8 cellular contexts compared by ENCODE assay signal in the genomic region with DNA sequence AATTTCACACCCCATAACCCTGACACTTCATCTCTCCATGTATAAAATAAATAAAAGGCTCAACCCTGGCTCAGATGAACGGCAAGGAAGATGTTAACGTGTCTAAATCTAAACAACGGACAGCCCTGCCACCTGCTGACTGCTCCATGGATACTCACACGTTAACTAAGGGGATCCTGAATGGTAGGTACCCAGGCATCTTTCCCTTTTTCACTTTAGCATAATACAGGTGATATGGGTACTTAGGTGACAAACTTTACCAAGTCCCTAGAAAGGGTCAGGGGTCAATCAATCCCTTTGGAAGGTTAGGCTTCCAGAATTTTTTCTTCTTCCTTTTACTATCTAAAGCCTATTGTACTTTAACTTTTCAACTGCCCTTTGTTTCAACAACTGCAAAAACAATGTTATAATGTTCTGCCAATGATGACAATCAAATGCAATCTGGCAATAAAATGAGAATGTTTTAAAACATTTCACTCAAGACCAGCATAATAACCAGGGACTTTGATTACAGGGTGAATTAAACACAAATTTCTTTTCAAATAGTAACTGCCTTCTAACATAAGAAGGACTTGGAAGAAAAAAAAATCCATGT. TPM values are rescaled to one million over a fixed set of nuclear protein-coding genes. Genes with fewer than 3 reads are reported as not detected.
DNase-seq lines count a peak whose midpoint lies in the region; ATAC-seq and TF ChIP-seq lines count a peak whose summit lies in the region.

No MANE protein-coding gene starts in this region.

- BruUV-seq in PC-3 (replicated peaks; lab: Mats Ljungman, UMichigan) = no TSS peak

- H3K4me1 ChIP-seq in PC-3 (ENCODE audit: insufficient read depth, low read length) (peaks cover 20% of the 10 kb centered on the region), stomach smooth muscle (ENCODE audit: control insufficient read depth, insufficient read depth, low read length) (peaks cover 23% of the 10 kb centered on the region)

- H3K9me2 ChIP-seq in PC-3 (replicated peaks; ENCODE audit: low read length) = no peaks in the 10 kb centered on the region

- peak; percentile 47 for ATAC-seq in PC-3

- peaks cover 5% of the 10 kb centered on the region for H3F3A ChIP-seq in PC-3 (ENCODE audit: low read length, unreplicated experiment)

- CTCF ChIA-PET in PC-3 (lab: Charles Lee) = no interaction called here

- POLR2A ChIA-PET in PC-3 (lab: Charles Lee; ENCODE audit: unreplicated experiment) = no interaction called here

- H3K9ac ChIP-seq in PC-3 (ENCODE audit: low read length) (no peak overlapping the region), stomach smooth muscle (ENCODE audit: low read length in 2 of 2) (peak overlapping the region in 1 of 2 donors; percentile 29)

- no peaks in the 10 kb centered on the region for H3K27me3 ChIP-seq in PC-3 (ENCODE audit: low read length)
- no peaks in the 10 kb centered on the region for H3K27me3 ChIP-seq in stomach smooth muscle (ENCODE audit: control insufficient read depth in 1 of 2, insufficient read depth in 2 of 2, low read length in 2 of 2)

- H3K27ac ChIP-seq in PC-3 (ENCODE audit: low read length) (no peak overlapping the region), stomach smooth muscle (ENCODE audit: low read length) (peak overlapping the region; percentile 11)

- DNase-seq in NCI-H146 (lab: John Stamatoyannopoulos, UW) (peak; percentile 18), NCI-H146 treated with DMSO at 0.1 percent for 48 hours (lab: John Stamatoyannopoulos, UW; ENCODE audit: unreplicated experiment) (no peak), PC-3 (peak; percentile 55), glomerular visceral epithelial cell (ENCODE audit: extremely low spot score) (peak; percentile 17), dedifferentiated amniotic fluid mesenchymal stem cell (ENCODE audit: extremely low spot score) (no peak), HPDE6-E6E7 (ENCODE audit: extremely low spot score) (no peak)
- no peak for DNase-seq in activated effector memory CD4-positive, alpha-beta T cell treated with anti-CD3 and anti-CD28 coated beads, Interleukin-2, amount 50 U/mL, for 16 hours

- intact Hi-C loops in PC-3 (cut with micrococcal nuclease) = no loop called here

- TF ChIP-seq CTCF in PC-3 (conservative IDR thresholded peaks at IDR 0.05; ENCODE audit: low read depth, low read length) = peak; percentile 59

- H3K4me3 ChIP-seq in PC-3 (ENCODE audit: low read length) (no peak overlapping the region), stomach smooth muscle (ENCODE audit: low read length in 2 of 2) (no peak overlapping the region)

- no peaks in the 10 kb centered on the region for H3K9me3 ChIP-seq in PC-3 (ENCODE audit: low read length)
- H3K9me3 ChIP-seq in stomach smooth muscle (ENCODE audit: control insufficient read depth in 2 of 2, low read length in 2 of 2) = no peaks in the 10 kb centered on the region

- H3K36me3 ChIP-seq in PC-3 (ENCODE audit: low read depth, low read length) (no peaks in the 10 kb centered on the region), stomach smooth muscle (ENCODE audit: control insufficient read depth in 2 of 2, insufficient read depth in 2 of 2, low read length in 2 of 2) (peaks cover 6 to 8% of the 10 kb centered on the region in 2 donors)

- H3K79me2 ChIP-seq in PC-3 (ENCODE audit: low read length) = no peaks in the 10 kb centered on the region

- H4K20me1 ChIP-seq in PC-3 (ENCODE audit: low read length) = no peaks in the 10 kb centered on the region

- no peak overlapping the region for H3K4me2 ChIP-seq in PC-3 (ENCODE audit: low read length)

- no peak overlapping the region for H2AFZ ChIP-seq in PC-3 (ENCODE audit: low read length)

RNA-seq across cellular contexts. Expression of gene IPCEF1, which starts 52.4 kb away (rescaled TPM):
- 0.12 and 0.29 TPM in 2 replicates for total RNA-seq in PC-3 (2014; rRNA removed)

Comparison
In these comparisons a context has a peak if more than half of its experiments do, and no peak if none do; other contexts are left out.
1. DNase-seq: peak in NCI-H146 (single experiment), PC-3 (single experiment) and glomerular visceral epithelial cell (single experiment); none in NCI-H146 treated with DMSO at 0.1 percent for 48 hours (single experiment), activated effector memory CD4-positive, alpha-beta T cell treated with anti-CD3 and anti-CD28 coated beads, Interleukin-2, amount 50 U/mL, for 16 hours (single experiment), dedifferentiated amniotic fluid mesenchymal stem cell (single experiment) and HPDE6-E6E7 (single experiment).